1 cellular context compared by ENCODE assay signal in the genomic region with DNA sequence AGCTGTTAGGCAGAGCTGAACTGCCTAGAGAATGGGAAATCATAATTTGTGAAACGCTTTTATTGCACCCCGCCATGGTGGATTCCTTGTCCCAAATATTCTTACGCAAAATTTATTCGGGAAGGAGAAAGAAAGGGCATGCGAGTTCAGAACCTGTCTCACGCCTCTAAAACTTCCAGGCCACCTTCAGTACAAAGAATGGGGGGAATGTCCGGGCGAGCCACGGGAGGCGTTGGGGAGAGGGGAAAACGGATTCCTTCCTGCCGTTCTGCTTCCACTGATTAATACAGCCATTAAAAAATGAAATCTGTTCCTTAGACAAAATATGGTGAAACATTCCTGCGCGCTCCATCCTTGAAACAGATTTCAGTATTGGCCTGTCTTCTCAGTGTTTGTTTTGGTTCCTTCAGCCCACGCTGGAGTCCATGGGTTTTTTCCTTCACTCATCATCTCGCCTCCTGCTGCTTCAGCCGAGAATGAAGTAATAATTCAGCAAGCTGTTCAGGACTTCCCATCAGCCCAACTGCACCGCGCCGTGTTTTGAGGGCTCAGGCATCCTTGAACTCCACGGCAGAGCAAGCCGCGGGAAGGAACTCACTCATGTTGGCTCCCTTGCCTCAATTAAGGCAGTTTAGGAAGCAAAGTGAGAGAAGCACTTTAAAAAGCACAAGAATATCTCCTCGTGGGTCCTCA.
TF ChIP-seq lines count a peak whose summit lies in the region.

No MANE protein-coding gene starts in this region.

TF ChIP-seq in H1, 55 proteins besides CTCF, POLR2A, EP300 and RAD21 (continued from another document):
- TF ChIP-seq MAFK (IDR thresholded peaks at IDR 0.05; ENCODE audit: low read depth, low read length) (no peak), SUZ12 (IDR thresholded peaks at IDR 0.05; ENCODE audit: low read length) (no peak), PHF8 (conservative IDR thresholded peaks at IDR 0.05; ENCODE audit: low read depth, low read length) (no peak), USF2 (IDR thresholded peaks at IDR 0.05; ENCODE audit: low read length) (no peak), TCF12 (IDR thresholded peaks at IDR 0.05; ENCODE audit: low read depth, low read length) (no peak), SIN3A (conservative IDR thresholded peaks at IDR 0.05 in 1 of 2, IDR thresholded peaks at IDR 0.05 in 1 of 2; ENCODE audit: low read depth in 1 of 2, low read length in 2 of 2) (no peak), EZH2 (IDR thresholded peaks at IDR 0.05; ENCODE audit: low read depth, low read length, severe bottlenecking) (no peak), KDM5A (IDR thresholded peaks at IDR 0.05; ENCODE audit: low read length) (no peak), GABPA (IDR thresholded peaks at IDR 0.05; ENCODE audit: borderline replicate concordance, insufficient read depth, low read length) (no peak), EGR1 (IDR thresholded peaks at IDR 0.05; ENCODE audit: borderline replicate concordance, low read depth, low read length) (no peak), TBP (IDR thresholded peaks at IDR 0.05; ENCODE audit: low read depth, low read length) (no peak), CREB1 (IDR thresholded peaks at IDR 0.05) (no peak), GTF2F1 (IDR thresholded peaks at IDR 0.05; ENCODE audit: borderline replicate concordance, low read depth, low read length) (no peak), SRF (IDR thresholded peaks at IDR 0.05; ENCODE audit: low read depth, low read length) (no peak), SIRT6 (IDR thresholded peaks at IDR 0.05; ENCODE audit: low read length) (no peak), CBX5 (IDR thresholded peaks at IDR 0.05; ENCODE audit: low read depth, low read length) (no peak)
